Comparison of ENCODE assay signal across 26 cellular contexts in genomic region chr3:14544282-14545250, GRCh38. TPM values are rescaled to one million over a fixed set of nuclear protein-coding genes. Genes with fewer than 3 reads are reported as not detected.
A peak's percentile ranks its signal among the peaks of the same experiment; 100 is the strongest.
DNase-seq lines count a peak whose midpoint lies in the region; ATAC-seq and TF ChIP-seq lines count a peak whose summit lies in the region.
"Had no signal": no experiment of that assay in that cellular context is flagged by ENCODE, and none has a peak within 500 bp of the region (broad histone marks: within the 10 kb centered on the region; RNA-seq: fewer than 3 reads in every experiment).

No MANE protein-coding gene starts in this region.

- intact Hi-C loops in left ventricle myocardium superior (cut with micrococcal nuclease) = loop anchor here (5.0 kb wide), 1 partner anchor 37 kb away; no protein-coding TSS in a partner anchor
- intact Hi-C loops in Right ventricle myocardium inferior (cut with DNase I) = loop anchor here (5.0 to 10.0 kb wide), 2 partner anchors 342 to 650 kb away; no protein-coding TSS in a partner anchor

- no peak overlapping the region for H2AFZ ChIP-seq in osteoblast (ENCODE audit: low read length)

- in situ Hi-C loops in brain microvascular endothelial cell (cut with HindIII; ENCODE audit: low pct_ligation_motif_present, low sequenced_read_pairs) = no loop called here

- H3K9me3 ChIP-seq in osteoblast (ENCODE audit: low read depth, low read length) = no peaks in the 10 kb centered on the region
- H3K9me3 ChIP-seq: BLaER1 treated with 17β-estradiol and CSF1 and Interleukin-3, amounts not matched to agents 10 nM and 100 nM; MG63; Peyer's patch; SJCRH30 had no signal

- no peak overlapping the region for H3K27ac ChIP-seq in brain microvascular endothelial cell
- H3K27ac ChIP-seq in osteoblast (ENCODE audit: low read depth, low read length) = no peak overlapping the region
- H3K27ac ChIP-seq: BLaER1 treated with 17β-estradiol and CSF1 and Interleukin-3, amounts not matched to agents 10 nM and 100 nM; Peyer's patch; SJCRH30 had no signal

- TF ChIP-seq CTCF in brain microvascular endothelial cell (IDR thresholded peaks at IDR 0.05; ENCODE audit: low read depth, low read length, missing control alignments) (peak; percentile 0), osteoblast (IDR thresholded peaks at IDR 0.05; ENCODE audit: extremely low read depth, low read depth, low read length) (no peak)

- no peaks in the 10 kb centered on the region for H3K79me2 ChIP-seq in osteoblast (ENCODE audit: insufficient read depth, low read length)

- H3K36me3 ChIP-seq in brain microvascular endothelial cell (replicated peaks) = no peaks in the 10 kb centered on the region
- H3K36me3 ChIP-seq in osteoblast (ENCODE audit: insufficient read depth, low read length) = no peaks in the 10 kb centered on the region
- H3K36me3 ChIP-seq: BLaER1 treated with 17β-estradiol and CSF1 and Interleukin-3, amounts not matched to agents 10 nM and 100 nM; MG63; Peyer's patch; SJCRH30 had no signal

- H4K20me1 ChIP-seq in osteoblast (ENCODE audit: insufficient read depth, low read length) = no peaks in the 10 kb centered on the region

- DNase-seq in left ventricle myocardium superior (peak; percentile 22), Right ventricle myocardium inferior (ENCODE audit: missing footprints) (no peak), brain microvascular endothelial cell (no peak), osteoblast (ENCODE audit: insufficient read length, low spot score, missing footprints) (peak; percentile 51), NOMO-1 (lab: John Stamatoyannopoulos, UW; ENCODE audit: unreplicated experiment in 2 of 2) (no peak)
- no peak for DNase-seq in effector CD4-positive, alpha-beta T cell
- DNase-seq: AML-193; CD4-positive, alpha-beta T cell; GOT3; HCEC 1CT; KG1; MG63; NCI-H1105 treated with DMSO at 0.1 percent for 48 hours; NCI-H146; NCI-H1930; NCI-H2107; NCI-H524 treated with DMSO at 0.1 percent for 48 hours; NCI-H82; NK-92 treated with Interleukin-12 subunit alpha and Interleukin-12 subunit beta, amount 100 ng/mL, for 24 hours; Peyer's patch; SJCRH30 had no signal

- H3K4me1 ChIP-seq in osteoblast (ENCODE audit: insufficient read depth, low read length) = no peaks in the 10 kb centered on the region
- H3K4me1 ChIP-seq: SJCRH30 had no signal

- H3K27me3 ChIP-seq in brain microvascular endothelial cell (replicated peaks) (peaks cover 16% of the 10 kb centered on the region), osteoblast (ENCODE audit: insufficient read depth, low read length) (peaks cover 24% of the 10 kb centered on the region)
- H3K27me3 ChIP-seq: BLaER1 treated with 17β-estradiol and CSF1 and Interleukin-3, amounts not matched to agents 10 nM and 100 nM; MG63; Peyer's patch had no signal

- no peak for ATAC-seq in left ventricle myocardium superior
- ATAC-seq in Right ventricle myocardium inferior = no peak
- no peak for ATAC-seq in GM18861 (IDR thresholded peaks at IDR 0.05; ENCODE audit: unreplicated experiment)
- ATAC-seq: SK-N-SH treated with all-trans-retinoic acid at 6 μM for 48 hours had no signal

- H3K4me2 ChIP-seq in osteoblast (ENCODE audit: insufficient read depth, low read length) = no peak overlapping the region
- H3K4me2 ChIP-seq: BLaER1 treated with 17β-estradiol and CSF1 and Interleukin-3, amounts not matched to agents 10 nM and 100 nM had no signal

- H3K4me3 ChIP-seq in brain microvascular endothelial cell (ENCODE audit: low read depth, low read length) (no peak overlapping the region), osteoblast (ENCODE audit: insufficient read depth, low read length) (no peak overlapping the region)
- H3K4me3 ChIP-seq: BLaER1 treated with 17β-estradiol and CSF1 and Interleukin-3, amounts not matched to agents 10 nM and 100 nM; MG63; Peyer's patch; SJCRH30 had no signal

RNA-seq across cellular contexts. Expression of gene GRIP2, which starts 4.4 kb away (rescaled TPM):
- 37.0 TPM for total RNA-seq in left ventricle myocardium superior
- 39.3 TPM for total RNA-seq in Right ventricle myocardium inferior
- under 0.01 and 1.4 TPM in 2 replicates for total RNA-seq in osteoblast
- total RNA-seq: CD4-positive, alpha-beta T cell; Daoy; HT1080 had no signal

Comparison
In these comparisons a context has a peak if more than half of its experiments do, and no peak if none do; other contexts are left out.
1. DNase-seq: peak in left ventricle myocardium superior (single experiment) and osteoblast (single experiment); none in Right ventricle myocardium inferior (single experiment), brain microvascular endothelial cell (single experiment), effector CD4-positive, alpha-beta T cell (single experiment) and NOMO-1 (0 of 2).
2. RNA of gene GRIP2, which starts 4.4 kb away (total RNA-seq): 39.3 TPM in Right ventricle myocardium inferior (single experiment) and 37.0 TPM in left ventricle myocardium superior (single experiment); under 0.01 to 1.4 TPM in osteoblast; every median in the first group is over 10 times any median in the second.